1 cellular context compared by ENCODE assay signal in genomic region chr13:77522444-77522843, GRCh38.
TF ChIP-seq lines count a peak whose summit lies in the region.

No MANE protein-coding gene starts in this region.

TF ChIP-seq in WTC11, 78 proteins besides CTCF, POLR2A, EP300 and RAD21:
- TF ChIP-seq ETV6 (CRISPR knock-in tag; IDR thresholded peaks at IDR 0.05) (no peak), GRHL2 (CRISPR knock-in tag; IDR thresholded peaks at IDR 0.05; ENCODE audit: insufficient replicate concordance, severe bottlenecking) (no peak), RORB (CRISPR knock-in tag; IDR thresholded peaks at IDR 0.05) (no peak), GTF2I (CRISPR knock-in tag; conservative IDR thresholded peaks at IDR 0.05) (no peak), ZNF121 (CRISPR knock-in tag; IDR thresholded peaks at IDR 0.05) (no peak), E2F5 (CRISPR knock-in tag; IDR thresholded peaks at IDR 0.05) (no peak), SP1 (CRISPR knock-in tag; conservative IDR thresholded peaks at IDR 0.05) (no peak), ATF2 (CRISPR knock-in tag; IDR thresholded peaks at IDR 0.05; ENCODE audit: borderline replicate concordance, low read depth) (no peak), SOX15 (CRISPR knock-in tag; IDR thresholded peaks at IDR 0.05) (no peak), PRDM15 (CRISPR knock-in tag; IDR thresholded peaks at IDR 0.05) (no peak), RELA (CRISPR knock-in tag; IDR thresholded peaks at IDR 0.05; ENCODE audit: borderline replicate concordance) (no peak), NR2C2 (CRISPR knock-in tag; IDR thresholded peaks at IDR 0.05) (no peak), IRF1 (CRISPR knock-in tag; IDR thresholded peaks at IDR 0.05) (no peak), ZNF317 (CRISPR knock-in tag; IDR thresholded peaks at IDR 0.05; ENCODE audit: borderline replicate concordance, low read depth) (no peak), SMAD4 (CRISPR knock-in tag; IDR thresholded peaks at IDR 0.05) (no peak), ZNF138 (CRISPR knock-in tag; conservative IDR thresholded peaks at IDR 0.05) (no peak), ZBTB43 (CRISPR knock-in tag; IDR thresholded peaks at IDR 0.05) (no peak)
